8 cellular contexts compared by ENCODE assay signal in the genomic region with DNA sequence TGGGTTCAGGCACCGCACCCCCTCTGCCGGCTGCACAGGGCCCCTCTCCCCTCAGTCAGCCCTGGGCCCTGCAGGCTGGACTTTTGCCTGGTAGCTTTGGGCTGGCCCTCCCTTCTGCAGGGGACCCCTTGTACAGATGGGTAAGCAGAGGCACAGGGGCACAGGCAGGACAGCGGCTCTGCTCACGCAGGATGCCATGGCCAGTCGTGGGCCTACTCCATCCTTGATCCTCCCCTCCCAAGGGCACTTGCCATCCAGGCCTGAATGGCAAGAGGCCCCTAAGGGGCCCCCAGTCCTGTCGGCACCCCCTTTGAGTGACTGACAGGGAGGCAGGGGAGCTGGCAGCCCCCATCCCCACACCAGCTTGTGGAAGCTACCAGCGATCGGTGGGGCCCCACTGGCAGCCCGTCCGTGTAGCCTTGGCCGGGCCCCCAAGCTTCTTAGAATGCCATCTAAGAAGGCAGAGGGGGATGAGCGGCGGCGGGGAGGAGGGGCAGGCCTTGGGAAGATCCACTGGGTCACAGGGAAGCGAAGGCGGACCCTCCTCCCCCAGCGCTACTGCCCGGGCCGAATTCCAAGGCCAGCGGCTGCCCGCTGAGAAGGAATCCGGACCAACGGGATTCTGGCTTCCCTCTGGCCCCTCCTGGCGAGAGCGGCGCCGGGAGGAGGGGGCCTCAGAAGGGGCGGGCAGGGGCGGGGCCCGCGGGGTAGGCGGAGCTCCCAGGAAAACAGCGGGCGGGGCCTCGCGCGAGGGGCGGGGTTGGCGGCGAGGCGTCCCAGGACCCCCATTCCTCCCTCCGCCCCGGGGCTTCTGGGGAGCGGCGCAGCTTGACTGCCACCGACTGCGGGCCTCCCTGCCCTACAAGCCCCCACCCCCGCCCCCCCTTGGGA.
DNase-seq lines count a peak whose midpoint lies in the region; ATAC-seq and TF ChIP-seq lines count a peak whose summit lies in the region.

No MANE protein-coding gene starts in this region.

- in situ Hi-C loops in astrocyte of the cerebellum (cut with HindIII; ENCODE audit: low sequenced_read_pairs) = no loop called here

- no peak for ATAC-seq in HG02981 (IDR thresholded peaks at IDR 0.05; ENCODE audit: unreplicated experiment)
- ATAC-seq in HG03520 (IDR thresholded peaks at IDR 0.05; ENCODE audit: unreplicated experiment) = no peak

- H3K36me3 ChIP-seq in rectal smooth muscle tissue (ENCODE audit: control insufficient read depth, insufficient read depth, low read length) = no peaks in the 10 kb centered on the region

- no peaks in the 10 kb centered on the region for H3K27me3 ChIP-seq in rectal smooth muscle tissue (ENCODE audit: control insufficient read depth, insufficient read depth, low read length)

- H3K4me3 ChIP-seq in astrocyte of the cerebellum (ENCODE audit: low read depth, low read length) (peak overlapping the region; percentile 20), rectal smooth muscle tissue (ENCODE audit: low read length) (peak overlapping the region; percentile 62)

- peak overlapping the region; percentile 82 for H3K27ac ChIP-seq in rectal smooth muscle tissue (ENCODE audit: low read depth, low read length)

- H3K4me1 ChIP-seq in rectal smooth muscle tissue (ENCODE audit: control insufficient read depth, insufficient read depth, low read length) = peaks cover 4% of the 10 kb centered on the region

- no peak for TF ChIP-seq CTCF in astrocyte of the cerebellum (IDR thresholded peaks at IDR 0.05; ENCODE audit: low read depth, low read length, missing control alignments)

- DNase-seq in DMS53 (lab: John Stamatoyannopoulos, UW) (peak; percentile 72), astrocyte of the cerebellum (ENCODE audit: low read depth) (peak; percentile 79), hypothalamus (lab: John Stamatoyannopoulos, UW) (peak in 37 of 51 donors; percentile 23 to 78 (median 68)), NCI-H1092 treated with DMSO at 0.1 percent for 48 hours (lab: John Stamatoyannopoulos, UW) (no peak), glomerular visceral epithelial cell (ENCODE audit: extremely low spot score) (no peak)

- no peak overlapping the region for H3K9ac ChIP-seq in rectal smooth muscle tissue (ENCODE audit: low read length)

Comparison
In these comparisons a context has a peak if more than half of its experiments do, and no peak if none do; other contexts are left out.
1. DNase-seq: peak in DMS53 (single experiment), astrocyte of the cerebellum (single experiment) and hypothalamus (37 of 51); none in NCI-H1092 treated with DMSO at 0.1 percent for 48 hours (single experiment) and glomerular visceral epithelial cell (single experiment).